Comparison of ENCODE assay signal across 14 cellular contexts in genomic region chr6:133761706-133762105, GRCh38.
DNase-seq lines count a peak whose midpoint lies in the region; ATAC-seq and TF ChIP-seq lines count a peak whose summit lies in the region.
"Had no signal": no experiment of that assay in that cellular context is flagged by ENCODE, and none has a peak within 500 bp of the region (broad histone marks: within the 10 kb centered on the region; RNA-seq: fewer than 3 reads in every experiment).

No MANE protein-coding gene starts in this region.

- H3K9ac ChIP-seq in colonic mucosa (ENCODE audit: low read depth in 2 of 2, low read length in 2 of 2), result no peak overlapping the region
- H3K9ac ChIP-seq: parathyroid adenoma had no signal

- ATAC-seq in upper lobe of right lung, result no peak
- no peak for ATAC-seq in stimulated activated memory B cell treated with anti-CD40 and anti-IgM and Interleukin-4, amounts not matched to agents 10 μg/mL and 1 μg/mL and 100 μg/mL, for 72 hours
- ATAC-seq in GM19452 (IDR thresholded peaks at IDR 0.05; ENCODE audit: unreplicated experiment), result no peak
- ATAC-seq: CD8-positive, alpha-beta T cell; T-helper 17 cell had no signal

- intact Hi-C loops in colonic mucosa (cut with DNase I) (no loop called here), upper lobe of right lung (cut with DNase I) (no loop called here)

- H3K27me3 Mint-ChIP-seq in activated CD4-positive, alpha-beta memory T cell treated with anti-CD3 and anti-CD28 coated beads, Interleukin-2, amount 10 ng/mL, durations not matched to agents 7 days and 5 days, result peaks cover 6% of the 10 kb centered on the region
- peaks cover 19% of the 10 kb centered on the region for H3K27me3 Mint-ChIP-seq in stimulated activated memory B cell treated with anti-CD40 and anti-IgM and Interleukin-4, amounts not matched to agents 10 μg/mL and 1 μg/mL and 100 μg/mL, for 72 hours

- no peaks in the 10 kb centered on the region for H3K4me1 ChIP-seq in colonic mucosa
- no peaks in the 10 kb centered on the region for H3K4me1 ChIP-seq in muscle layer of duodenum (ENCODE audit: control insufficient read depth in 1 of 2, insufficient read depth in 2 of 2, low read length in 2 of 2)
- H3K4me1 ChIP-seq in upper lobe of right lung, result no peaks in the 10 kb centered on the region
- H3K4me1 ChIP-seq: parathyroid adenoma, thyroid gland had no signal

- no peaks in the 10 kb centered on the region for H3K9me3 Mint-ChIP-seq in activated CD4-positive, alpha-beta memory T cell treated with anti-CD3 and anti-CD28 coated beads, Interleukin-2, amount 10 ng/mL, durations not matched to agents 7 days and 5 days
- no peaks in the 10 kb centered on the region for H3K9me3 Mint-ChIP-seq in stimulated activated memory B cell treated with anti-CD40 and anti-IgM and Interleukin-4, amounts not matched to agents 10 μg/mL and 1 μg/mL and 100 μg/mL, for 72 hours
- H3K9me3 Mint-ChIP-seq: CD8-positive, alpha-beta T cell had no signal

- no peaks in the 10 kb centered on the region for H3K36me3 ChIP-seq in colonic mucosa
- H3K36me3 ChIP-seq in muscle layer of duodenum (ENCODE audit: control insufficient read depth in 1 of 2, insufficient read depth in 2 of 2, low read length in 2 of 2), result no peaks in the 10 kb centered on the region
- H3K36me3 ChIP-seq in upper lobe of right lung, result no peaks in the 10 kb centered on the region
- H3K36me3 ChIP-seq: thyroid gland had no signal

- H3K4me3 Mint-ChIP-seq in activated CD4-positive, alpha-beta memory T cell treated with anti-CD3 and anti-CD28 coated beads, Interleukin-2, amount 10 ng/mL, durations not matched to agents 7 days and 5 days, result no peak overlapping the region
- no peak overlapping the region for H3K4me3 Mint-ChIP-seq in stimulated activated memory B cell treated with anti-CD40 and anti-IgM and Interleukin-4, amounts not matched to agents 10 μg/mL and 1 μg/mL and 100 μg/mL, for 72 hours
- H3K4me3 Mint-ChIP-seq: CD8-positive, alpha-beta T cell; T-helper 17 cell had no signal

- H3K4me3 ChIP-seq in colonic mucosa, result no peak overlapping the region
- no peak overlapping the region for H3K4me3 ChIP-seq in muscle layer of duodenum (ENCODE audit: low read depth in 1 of 2, low read length in 2 of 2)
- no peak overlapping the region for H3K4me3 ChIP-seq in upper lobe of right lung
- H3K4me3 ChIP-seq: thyroid gland had no signal

- CTCF ChIA-PET in activated CD4-positive, alpha-beta memory T cell treated with anti-CD3 and anti-CD28 coated beads, Interleukin-2, amount 10 ng/mL, durations not matched to agents 7 days and 5 days (lab: Charles Lee), result no interaction called here

- no peaks in the 10 kb centered on the region for H3K27me3 ChIP-seq in colonic mucosa
- H3K27me3 ChIP-seq in muscle layer of duodenum (ENCODE audit: low read depth, low read length), result no peaks in the 10 kb centered on the region
- no peaks in the 10 kb centered on the region for H3K27me3 ChIP-seq in upper lobe of right lung
- H3K27me3 ChIP-seq: thyroid gland had no signal

- TF ChIP-seq CTCF in colonic mucosa (IDR thresholded peaks at IDR 0.05) (no peak), upper lobe of right lung (IDR thresholded peaks at IDR 0.05) (no peak)

- H3K27ac ChIP-seq in colonic mucosa (peak overlapping the region; percentile 1), muscle layer of duodenum (ENCODE audit: low read length) (peak overlapping the region; percentile 27), upper lobe of right lung (peak overlapping the region; percentile 45)
- H3K27ac ChIP-seq: parathyroid adenoma, RWPE1 had no signal

- POLR2A ChIA-PET in activated CD4-positive, alpha-beta memory T cell treated with anti-CD3 and anti-CD28 coated beads, Interleukin-2, amount 10 ng/mL, durations not matched to agents 7 days and 5 days (lab: Charles Lee), result no interaction called here

- H3K9me3 ChIP-seq in colonic mucosa (no peaks in the 10 kb centered on the region), muscle layer of duodenum (ENCODE audit: control insufficient read depth in 1 of 2, low read length in 2 of 2) (no peaks in the 10 kb centered on the region), upper lobe of right lung (no peaks in the 10 kb centered on the region)
- H3K9me3 ChIP-seq: thyroid gland had no signal

- no peak overlapping the region for H3K27ac Mint-ChIP-seq in activated CD4-positive, alpha-beta memory T cell treated with anti-CD3 and anti-CD28 coated beads, Interleukin-2, amount 10 ng/mL, durations not matched to agents 7 days and 5 days
- H3K27ac Mint-ChIP-seq in stimulated activated memory B cell treated with anti-CD40 and anti-IgM and Interleukin-4, amounts not matched to agents 10 μg/mL and 1 μg/mL and 100 μg/mL, for 72 hours, result no peak overlapping the region
- H3K27ac Mint-ChIP-seq: CD8-positive, alpha-beta T cell; T-helper 17 cell had no signal

- no peaks in the 10 kb centered on the region for H3K36me3 Mint-ChIP-seq in activated CD4-positive, alpha-beta memory T cell treated with anti-CD3 and anti-CD28 coated beads, Interleukin-2, amount 10 ng/mL, durations not matched to agents 7 days and 5 days (ENCODE audit: low read depth)
- H3K36me3 Mint-ChIP-seq in stimulated activated memory B cell treated with anti-CD40 and anti-IgM and Interleukin-4, amounts not matched to agents 10 μg/mL and 1 μg/mL and 100 μg/mL, for 72 hours, result no peaks in the 10 kb centered on the region
- H3K36me3 Mint-ChIP-seq: CD8-positive, alpha-beta T cell had no signal

- DNase-seq in LHCN-M2 (ENCODE audit: low read depth) (peak; percentile 66), colonic mucosa (no peak), upper lobe of right lung (no peak)
- DNase-seq in activated CD4-positive, alpha-beta memory T cell treated with anti-CD3 and anti-CD28 coated beads, Interleukin-2, amount 10 ng/mL, durations not matched to agents 7 days and 5 days, result no peak
- DNase-seq: activated CD4-positive, alpha-beta T cell treated with anti-CD3 and anti-CD28 coated beads for 4 hours; amygdala; CD8-positive, alpha-beta T cell; T-helper 17 cell; thyroid gland had no signal

- no peaks in the 10 kb centered on the region for H3K4me1 Mint-ChIP-seq in activated CD4-positive, alpha-beta memory T cell treated with anti-CD3 and anti-CD28 coated beads, Interleukin-2, amount 10 ng/mL, durations not matched to agents 7 days and 5 days
- no peaks in the 10 kb centered on the region for H3K4me1 Mint-ChIP-seq in stimulated activated memory B cell treated with anti-CD40 and anti-IgM and Interleukin-4, amounts not matched to agents 10 μg/mL and 1 μg/mL and 100 μg/mL, for 72 hours
- H3K4me1 Mint-ChIP-seq: T-helper 17 cell had no signal
